Comparison of ENCODE assay signal across 16 cellular contexts in genomic region chr18:13246121-13246520, GRCh38. TPM values are rescaled to one million over a fixed set of nuclear protein-coding genes. Genes with fewer than 3 reads are reported as not detected.
DNase-seq lines count a peak whose midpoint lies in the region; ATAC-seq and TF ChIP-seq lines count a peak whose summit lies in the region.
"Had no signal": no experiment of that assay in that cellular context is flagged by ENCODE, and none has a peak within 500 bp of the region (broad histone marks: within the 10 kb centered on the region; RNA-seq: fewer than 3 reads in every experiment).

No MANE protein-coding gene starts in this region.

- no peak overlapping the region for H2BK5ac ChIP-seq in mesenchymal stem cell (ENCODE audit: low read depth, low read length, poor library complexity, severe bottlenecking)

- no peak overlapping the region for H2BK12ac ChIP-seq in mesenchymal stem cell (ENCODE audit: low read length in 2 of 2)

- H3K14ac ChIP-seq in mesenchymal stem cell (ENCODE audit: low read length in 2 of 2), result no peak overlapping the region

- H3K4ac ChIP-seq in mesenchymal stem cell (ENCODE audit: low read depth in 1 of 2, low read length in 2 of 2), result no peak overlapping the region

- H2AFZ ChIP-seq in mesenchymal stem cell (ENCODE audit: low read depth, low read length), result no peak overlapping the region

- H3K79me1 ChIP-seq in mesenchymal stem cell (replicated peaks; ENCODE audit: low read length, poor library complexity, severe bottlenecking), result no peaks in the 10 kb centered on the region

- no peak overlapping the region for H3K9ac ChIP-seq in mesenchymal stem cell (ENCODE audit: low read length)
- H3K9ac ChIP-seq: BLaER1 treated with 17β-estradiol and CSF1 and Interleukin-3, amounts not matched to agents 10 nM and 100 nM; KMS-11 had no signal

- H4K91ac ChIP-seq in mesenchymal stem cell (ENCODE audit: low read length), result no peak overlapping the region

- no peak overlapping the region for H3K23ac ChIP-seq in mesenchymal stem cell (ENCODE audit: low read length in 2 of 2)

- no peak for ATAC-seq in upper lobe of right lung
- ATAC-seq: CD8-positive, alpha-beta T cell had no signal

- intact Hi-C loops in upper lobe of right lung (cut with DNase I), result no loop called here

- H3K36me3 ChIP-seq in upper lobe of right lung (no peaks in the 10 kb centered on the region), mesenchymal stem cell (ENCODE audit: control insufficient read depth in 1 of 2, insufficient read depth in 2 of 2, low read depth in 1 of 2, low read length in 2 of 2) (no peaks in the 10 kb centered on the region)

- DNase-seq in activated effector memory CD4-positive, alpha-beta T cell treated with anti-CD3 and anti-CD28 coated beads, Interleukin-2, amount 50 U/mL, for 16 hours, result peak; percentile 44
- no peak for DNase-seq in activated effector memory CD4-positive, alpha-beta T cell treated with Interleukin-2 at 50 U/mL for 16 hours
- DNase-seq in coronary artery (ENCODE audit: low spot score) (peak; percentile 47), mesenteric fat pad (ENCODE audit: low spot score) (peak; percentile 51), upper lobe of right lung (peak; percentile 30), H4 (ENCODE audit: low spot score) (no peak), mesenchymal stem cell (no peak)
- DNase-seq: Calu3, HFFc6, MV-4-11, NCI-H2107, NCI-H524 treated with DMSO at 0.1 percent for 48 hours, SIG-M5 had no signal

- H3K27me3 ChIP-seq in upper lobe of right lung (no peaks in the 10 kb centered on the region), mesenchymal stem cell (ENCODE audit: control insufficient read depth in 1 of 2, insufficient read depth in 1 of 2, low read length in 2 of 2) (no peaks in the 10 kb centered on the region)
- H3K27me3 ChIP-seq: BLaER1 treated with 17β-estradiol and CSF1 and Interleukin-3, amounts not matched to agents 10 nM and 100 nM had no signal

- H3K9me3 ChIP-seq in upper lobe of right lung (no peaks in the 10 kb centered on the region), mesenchymal stem cell (ENCODE audit: control insufficient read depth, low read length) (no peaks in the 10 kb centered on the region)

- H3K4me1 ChIP-seq in upper lobe of right lung (no peaks in the 10 kb centered on the region), mesenchymal stem cell (ENCODE audit: control insufficient read depth, insufficient read depth, low read depth, low read length) (no peaks in the 10 kb centered on the region)

- no peak overlapping the region for H4K8ac ChIP-seq in mesenchymal stem cell (ENCODE audit: low read length)

- 89% methylated on average over 9 of the region's 9 CpGs for WGBS in mesenchymal stem cell

- H3K4me2 ChIP-seq in mesenchymal stem cell (ENCODE audit: low read length, poor library complexity, severe bottlenecking), result no peak overlapping the region
- H3K4me2 ChIP-seq: KMS-11 had no signal

- H3K27ac ChIP-seq in coronary artery (no peak overlapping the region), upper lobe of right lung (no peak overlapping the region), mesenchymal stem cell (ENCODE audit: low read length, poor library complexity, severe bottlenecking) (no peak overlapping the region)
- H3K27ac ChIP-seq: BLaER1 treated with 17β-estradiol and CSF1 and Interleukin-3, amounts not matched to agents 10 nM and 100 nM; KMS-11 had no signal

- H3K4me3 ChIP-seq in coronary artery, result no peak overlapping the region
- H3K4me3 ChIP-seq in upper lobe of right lung, result no peak overlapping the region
- H3K4me3 ChIP-seq in mesenchymal stem cell (ENCODE audit: insufficient read depth in 1 of 2, low read depth in 1 of 2, low read length in 2 of 2), result no peak overlapping the region
- H3K4me3 ChIP-seq: BLaER1 treated with 17β-estradiol and CSF1 and Interleukin-3, amounts not matched to agents 10 nM and 100 nM had no signal

- H2BK120ac ChIP-seq in mesenchymal stem cell (ENCODE audit: low read depth, low read length), result no peak overlapping the region

- H2AK5ac ChIP-seq in mesenchymal stem cell (ENCODE audit: low read length, severe bottlenecking), result no peak overlapping the region

- no peak overlapping the region for H3K18ac ChIP-seq in mesenchymal stem cell (ENCODE audit: low read depth in 1 of 2, low read length in 2 of 2)

- TF ChIP-seq CTCF in coronary artery (IDR thresholded peaks at IDR 0.05), result no peak
- TF ChIP-seq CTCF in upper lobe of right lung (IDR thresholded peaks at IDR 0.05), result no peak

- H2BK15ac ChIP-seq in mesenchymal stem cell (ENCODE audit: low read depth, poor library complexity, severe bottlenecking), result no peak overlapping the region

RNA-seq across cellular contexts. Expression of gene LDLRAD4, which starts 27.6 kb away (rescaled TPM):
- 39.6 TPM for total RNA-seq in mesenteric fat pad
- total RNA-seq in upper lobe of right lung, result 18.4 TPM
- total RNA-seq in H4 (2014; rRNA removed; shearing (Covaris generic)), result 5.5 and 6.9 TPM in 2 replicates
- 0.23 TPM for polyA plus RNA-seq in mesenchymal stem cell (2013, experiment 1 of 2)
- polyA plus RNA-seq in mesenchymal stem cell (2013, experiment 2 of 2), result 0.41 TPM
- total RNA-seq: HFFc6 had no signal

Comparison
In these comparisons a context has a peak if more than half of its experiments do, and no peak if none do; other contexts are left out.
1. DNase-seq: peak in activated effector memory CD4-positive, alpha-beta T cell treated with anti-CD3 and anti-CD28 coated beads, Interleukin-2, amount 50 U/mL, for 16 hours (single experiment), coronary artery (single experiment), mesenteric fat pad (single experiment) and upper lobe of right lung (single experiment); none in activated effector memory CD4-positive, alpha-beta T cell treated with Interleukin-2 at 50 U/mL for 16 hours (single experiment), H4 (single experiment) and mesenchymal stem cell (single experiment).